Comparison of ENCODE assay signal across 23 cellular contexts in the genomic region with DNA sequence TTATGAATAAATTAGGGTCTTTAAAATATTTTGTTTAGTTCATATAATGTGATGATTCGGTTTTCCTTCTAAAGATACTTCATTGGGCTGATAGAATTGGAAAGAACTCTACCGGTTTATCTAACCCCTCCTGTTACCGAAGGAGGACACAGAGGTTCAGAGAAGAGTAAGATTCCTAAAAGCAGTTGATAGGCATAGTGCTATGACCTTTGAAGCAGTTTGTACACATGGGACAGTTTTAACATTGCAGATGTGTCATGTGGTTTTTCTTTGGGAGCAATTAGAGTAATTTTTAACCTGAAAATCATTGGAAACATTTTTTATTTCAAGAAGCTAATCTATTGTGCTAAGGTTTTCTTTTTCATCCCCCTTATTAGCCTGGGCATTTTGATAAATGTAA.
"Had no signal": no experiment of that assay in that cellular context is flagged by ENCODE, and none has a peak within 500 bp of the region (broad histone marks: within the 10 kb centered on the region; RNA-seq: fewer than 3 reads in every experiment).

No MANE protein-coding gene starts in this region.

- H3K4me2 ChIP-seq: hepatocyte, smooth muscle cell had no signal

- H2AFZ ChIP-seq: hepatocyte had no signal

- ATAC-seq: gastroesophageal sphincter; heart left ventricle; left cardiac atrium; lower lobe of right lung; natural killer cell; pancreas; sciatic nerve; stimulated activated naive CD8-positive, alpha-beta T cell treated with anti-CD3 and anti-CD28 coated beads, Interleukin-15, amount 100 ng/mL, for 72 hours had no signal

- FAIRE-seq: colon, islet of Langerhans, pancreas had no signal

- DNase-seq: dorsolateral prefrontal cortex; effector CD4-positive, alpha-beta T cell; heart left ventricle; left cardiac atrium; left ventricle myocardium inferior; lower lobe of right lung; natural killer cell; pancreas; stimulated activated CD4-positive, alpha-beta T cell treated with anti-CD3 and anti-CD28 coated beads, Interleukin-12 subunit alpha, Interleukin-12 subunit beta, amount 100 ng/mL, for 4 hours; stimulated activated CD4-positive, alpha-beta T cell treated with anti-CD3 and anti-CD28 coated beads, Interleukin-1b, Interleukin-23, amount 100 ng/mL, for 48 hours; stimulated activated CD4-positive, alpha-beta T cell treated with anti-CD3 and anti-CD28 coated beads, Interleukin-4, amount 100 ng/mL, for 1 hour; stimulated activated CD8-positive, alpha-beta memory T cell treated with anti-CD3 and anti-CD28 coated beads, Interleukin-4, amount 100 ng/mL, for 48 hours; stimulated activated naive CD4-positive, alpha-beta T cell; stimulated activated naive CD8-positive, alpha-beta T cell treated with anti-CD3 and anti-CD28 coated beads, Interleukin-15, amount 100 ng/mL, for 72 hours; thyroid gland had no signal

- H3K36me3 ChIP-seq: lower lobe of right lung, neutrophil, pancreas, thyroid gland, vagina had no signal

- H3K4me3 ChIP-seq: dorsolateral prefrontal cortex, gastroesophageal sphincter, heart left ventricle, hepatocyte, left ventricle myocardium inferior, lower lobe of right lung, pancreas, smooth muscle cell, thyroid gland, vagina had no signal

- H3K27me3 ChIP-seq: dorsolateral prefrontal cortex, gastroesophageal sphincter, heart left ventricle, hepatocyte, neutrophil, pancreas, thyroid gland, vagina had no signal

- H3K27ac ChIP-seq: dorsolateral prefrontal cortex, gastroesophageal sphincter, heart left ventricle, hepatocyte, left ventricle myocardium inferior, lower lobe of right lung, neutrophil, pancreas, thyroid gland, vagina had no signal

- H3K79me2 ChIP-seq: hepatocyte had no signal

- H3K4me1 ChIP-seq: gastroesophageal sphincter, left ventricle myocardium inferior, lower lobe of right lung, pancreas, thyroid gland, vagina had no signal

- H3K9me3 ChIP-seq: gastroesophageal sphincter, heart left ventricle, left ventricle myocardium inferior, lower lobe of right lung, neutrophil, pancreas, thyroid gland, vagina had no signal
